In the genomic region with DNA sequence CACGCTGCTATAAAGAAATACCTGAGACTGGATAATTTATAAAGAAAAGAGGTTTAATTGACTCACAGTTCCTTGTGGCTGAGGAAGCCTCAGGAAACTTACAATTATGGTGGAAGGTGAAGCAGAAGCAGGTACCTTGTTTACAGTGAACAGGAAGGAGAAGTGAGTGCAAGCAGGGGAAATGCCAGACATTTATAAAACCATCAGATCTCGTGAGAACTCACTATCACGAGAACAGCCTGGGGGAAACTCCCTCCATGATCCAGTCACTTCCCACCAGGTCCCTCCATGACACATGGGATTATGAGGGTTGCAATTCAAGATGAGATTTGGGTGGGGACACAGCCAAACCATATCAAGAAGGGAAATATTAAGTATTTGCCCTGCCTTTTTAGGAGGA, we compare ENCODE assay signal across 5 cellular contexts.
DNase-seq lines count a peak whose midpoint lies in the region; ATAC-seq, FAIRE-seq and TF ChIP-seq lines count a peak whose summit lies in the region.
"Not testable (repeated sequence)": the region's sequence is repeated elsewhere in the genome, so short reads cannot be mapped to it uniquely, and the experiment has no call there.

No MANE protein-coding gene starts in this region.

- not testable (repeated sequence) for H3K9me1 ChIP-seq in K562 (ENCODE audit: control insufficient read depth, insufficient read depth, low read length)

- POLR2A ChIA-PET in K562 (lab: Yijun Ruan, JAX) = not testable (repeated sequence)

- not testable (repeated sequence) for H3K4me1 ChIP-seq in K562 (replicated peaks in 1 of 2; ENCODE audit: control insufficient read depth in 2 of 2, insufficient read depth in 2 of 2, low read length in 2 of 2)

- H3K27ac ChIP-seq in K562 (ENCODE audit: extremely low read depth, low read depth, low read length) = not testable (repeated sequence)

- in situ Hi-C loops in K562 (cut with MboI) = not testable (repeated sequence)

- peak overlapping the region; percentile 5 for H3K27ac Mint-ChIP-seq in memory B cell
- not testable (repeated sequence) for H3K27ac Mint-ChIP-seq in naive B cell

- not testable (repeated sequence) for H4K20me1 ChIP-seq in K562 (replicated peaks; ENCODE audit: control insufficient read depth, insufficient read depth, low read length)

- not testable (repeated sequence) for TF ChIP-seq CTCF in K562 (IDR thresholded peaks at IDR 0.05 in 2 of 3, conservative IDR thresholded peaks at IDR 0.05 in 1 of 3; ENCODE audit: insufficient read depth in 2 of 3, low read depth in 1 of 3, low read length in 3 of 3)

- not testable (repeated sequence) for TF ChIP-seq RAD21 in K562 (CRISPR knock-in tag; conservative IDR thresholded peaks at IDR 0.05 in 1 of 2, IDR thresholded peaks at IDR 0.05 in 1 of 2)

- whole genome bisulfite sequencing in K562 (ENCODE audit: insufficient coverage, low coverage, missing lambda C conversion rate) = 0% methylated on average over 3 of the region's 3 CpGs

- peak; percentile 14 to 28 for ATAC-seq in activated T-cell treated with anti-CD3 and anti-CD28 coated beads, Interleukin-2, amount 50 U/mL, for 4 hours
- ATAC-seq in K562 = not testable (repeated sequence)
- peak; percentile 63 for ATAC-seq in memory B cell (ENCODE audit: low read depth)
- peak; percentile 32 to 41 for ATAC-seq in naive B cell (ENCODE audit: low read depth in 2 of 2)

- CTCF ChIA-PET in K562 (lab: Yijun Ruan, JAX; ENCODE audit: low intra/inter-chr PET ratio) = not testable (repeated sequence)

- not testable (repeated sequence) for TF ChIP-seq EP300 in K562 (IDR thresholded peaks at IDR 0.05; ENCODE audit: low read length)

- H3K36me3 Mint-ChIP-seq in activated T-cell treated with anti-CD3 and anti-CD28 coated beads, Interleukin-2, amount 50 U/mL, for 4 hours (ENCODE audit: insufficient read depth); memory B cell; naive B cell: not testable (repeated sequence)

- not testable (repeated sequence) for H3K4me1 Mint-ChIP-seq in activated T-cell treated with anti-CD3 and anti-CD28 coated beads, Interleukin-2, amount 50 U/mL, for 4 hours (ENCODE audit: low read depth); memory B cell; naive B cell

- H3K27me3 ChIP-seq in K562 (ENCODE audit: control insufficient read depth in 2 of 2, insufficient read depth in 2 of 2, low read length in 2 of 2) = not testable (repeated sequence)

- not testable (repeated sequence) for H2AFZ ChIP-seq in K562 (ENCODE audit: low read depth, low read length)

- not testable (repeated sequence) for H3K4me3 Mint-ChIP-seq in activated T-cell treated with anti-CD3 and anti-CD28 coated beads, Interleukin-2, amount 50 U/mL, for 4 hours; memory B cell; naive B cell

- H3K9me3 Mint-ChIP-seq in activated T-cell treated with anti-CD3 and anti-CD28 coated beads, Interleukin-2, amount 50 U/mL, for 4 hours; memory B cell: not testable (repeated sequence)
- H3K9me3 Mint-ChIP-seq in naive B cell = peaks cover 0 to 11% (median 0%) of the 10 kb centered on the region in 7 donors

- not testable (repeated sequence) for H3K9me3 ChIP-seq in K562 (replicated peaks; ENCODE audit: control insufficient read depth, insufficient read depth, low read depth, low read length)

- DNase-seq in NAMALWA (ENCODE audit: low spot score) = peak; percentile 20
- DNase-seq in activated T-cell treated with anti-CD3 and anti-CD28 coated beads, Interleukin-2, amount 50 U/mL, for 4 hours; K562 (ENCODE audit: extremely low read depth in 1 of 4, low spot score in 3 of 4); memory B cell (ENCODE audit: low spot score in 2 of 2); naive B cell: not testable (repeated sequence)

- H3K79me2 ChIP-seq in K562 (ENCODE audit: control insufficient read depth, insufficient read depth, low read length) = not testable (repeated sequence)

- not testable (repeated sequence) for H3K4me2 ChIP-seq in K562 (ENCODE audit: insufficient read depth, low read length)

- H3K4me3 ChIP-seq in K562 = not testable (repeated sequence)

- not testable (repeated sequence) for TF ChIP-seq POLR2A in K562 (conservative IDR thresholded peaks at IDR 0.05)

- FAIRE-seq in K562 (lab: Jason Lieb, UNC) = not testable (repeated sequence)

- not testable (repeated sequence) for BruUV-seq in K562 (replicated peaks; lab: Mats Ljungman, UMichigan)

- peaks cover 22% of the 10 kb centered on the region for H3K27me3 Mint-ChIP-seq in activated T-cell treated with anti-CD3 and anti-CD28 coated beads, Interleukin-2, amount 50 U/mL, for 4 hours (ENCODE audit: low read depth)
- not testable (repeated sequence) for H3K27me3 Mint-ChIP-seq in memory B cell
- H3K27me3 Mint-ChIP-seq in naive B cell = peaks cover 20 to 41% (median 33%) of the 10 kb centered on the region in 3 donors

- intact Hi-C loops in K562 (cut with micrococcal nuclease) = not testable (repeated sequence)

- H3K36me3 ChIP-seq in K562 (ENCODE audit: control insufficient read depth, insufficient read depth, low read length) = not testable (repeated sequence)

- H3K9ac ChIP-seq in K562 (ENCODE audit: insufficient read depth in 1 of 2, low read depth in 2 of 2, low read length in 2 of 2) = not testable (repeated sequence)

TF ChIP-seq in K562, 482 proteins besides CTCF, POLR2A, EP300 and RAD21:
- TF ChIP-seq CHD2 (IDR thresholded peaks at IDR 0.05; ENCODE audit: low read depth, low read length) = peak; percentile 65; the same call in 1 of the 2 replicates
